In genomic region chr4:15253346-15253745, GRCh38 we compare ENCODE assay signal across 11 cellular contexts.
DNase-seq lines count a peak whose midpoint lies in the region; ATAC-seq lines count a peak whose summit lies in the region.
"Had no signal": no experiment of that assay in that cellular context is flagged by ENCODE, and none has a peak within 500 bp of the region (broad histone marks: within the 10 kb centered on the region; RNA-seq: fewer than 3 reads in every experiment).

No MANE protein-coding gene starts in this region.

- peak; percentile 19 for DNase-seq in GM19238 (ENCODE audit: insufficient read length, low spot score)
- DNase-seq in NCI-H82 (lab: John Stamatoyannopoulos, UW): no peak
- no peak for DNase-seq in stimulated activated CD4-positive, alpha-beta T cell treated with anti-CD3 and anti-CD28 coated beads, Interleukin-12 subunit alpha, Interleukin-12 subunit beta, amount 100 ng/mL, for 4 hours
- DNase-seq in NCI-H2107 treated with DMSO at 0.1 percent for 48 hours (lab: John Stamatoyannopoulos, UW; ENCODE audit: unreplicated experiment): no peak
- DNase-seq in activated gamma-delta T cell (lab: John Stamatoyannopoulos, UW): no peak
- DNase-seq: activated CD4-positive, alpha-beta memory T cell treated with anti-CD3 and anti-CD28 coated beads, Interleukin-2, amount 10 ng/mL, durations not matched to agents 7 days and 5 days; activated naive CD8-positive, alpha-beta T cell treated with anti-CD3 and anti-CD28 coated beads, Interleukin-2, amount 10 ng/mL, durations not matched to agents 7 days and 5 days; COR-L47; uterus had no signal

- ATAC-seq in GM21825 (IDR thresholded peaks at IDR 0.05; ENCODE audit: unreplicated experiment) (peak; percentile 90), HG03196 (IDR thresholded peaks at IDR 0.05; ENCODE audit: unreplicated experiment) (peak; percentile 65)
